In genomic region chr5:67974054-67974453, GRCh38 we compare ENCODE assay signal across 11 cellular contexts.
"Had no signal": no experiment of that assay in that cellular context is flagged by ENCODE, and none has a peak within 500 bp of the region (broad histone marks: within the 10 kb centered on the region; RNA-seq: fewer than 3 reads in every experiment).

No MANE protein-coding gene starts in this region.

- H3K4me2 ChIP-seq: GM23338 had no signal

- H3K9ac ChIP-seq: GM23248 had no signal

- H3K9me3 Mint-ChIP-seq: GM23338, H9, HFFc6 had no signal

- H3K4me3 ChIP-seq: GM23248, GM23338, HAP-1 had no signal

- H3K36me3 ChIP-seq: HAP-1 had no signal

- H3K4me3 Mint-ChIP-seq: GM23338, H9, HFFc6 had no signal

- H3K27ac Mint-ChIP-seq: GM23338, H9, HFFc6 had no signal

- ATAC-seq: GM23338, HCT116 had no signal

- FAIRE-seq: H1, H54 had no signal

- H3K27ac ChIP-seq: GM23248 had no signal

- H2AFZ ChIP-seq: GM23248, GM23338 had no signal

- H3K4me1 ChIP-seq: HAP-1 had no signal

- H3K9me3 ChIP-seq: HAP-1 had no signal

- DNase-seq: GM23248, GOT3, H7, H9, HCEC 1CT, HFFc6 had no signal
